Comparison of ENCODE assay signal across 20 cellular contexts in genomic region chr1:9265966-9266365, GRCh38.
"Had no signal": no experiment of that assay in that cellular context is flagged by ENCODE, and none has a peak within 500 bp of the region (broad histone marks: within the 10 kb centered on the region; RNA-seq: fewer than 3 reads in every experiment).

No MANE protein-coding gene starts in this region.

- H3K4me2 ChIP-seq: smooth muscle cell had no signal

- H3K27ac Mint-ChIP-seq: activated CD4-positive, alpha-beta memory T cell treated with anti-CD3 and anti-CD28 coated beads, Interleukin-2, amount 10 ng/mL, durations not matched to agents 7 days and 5 days; activated CD4-positive, alpha-beta T cell treated with anti-CD3 and anti-CD28 coated beads for 36 hours; activated naive CD8-positive, alpha-beta T cell; dendritic cell treated with granulocyte-macrophage colony-stimulating factor and Interleukin-4, amounts not matched to agents 40 ng/mL and 50 ng/mL, for 4 days; memory B cell; nephron had no signal

- H3K27me3 Mint-ChIP-seq: activated CD4-positive, alpha-beta memory T cell treated with anti-CD3 and anti-CD28 coated beads, Interleukin-2, amount 10 ng/mL, durations not matched to agents 7 days and 5 days; activated CD4-positive, alpha-beta T cell treated with anti-CD3 and anti-CD28 coated beads for 36 hours; activated naive CD8-positive, alpha-beta T cell; dendritic cell treated with granulocyte-macrophage colony-stimulating factor and Interleukin-4, amounts not matched to agents 40 ng/mL and 50 ng/mL, for 4 days; memory B cell had no signal

- H3K4me3 Mint-ChIP-seq: activated CD4-positive, alpha-beta memory T cell treated with anti-CD3 and anti-CD28 coated beads, Interleukin-2, amount 10 ng/mL, durations not matched to agents 7 days and 5 days; activated CD4-positive, alpha-beta T cell treated with anti-CD3 and anti-CD28 coated beads for 36 hours; activated naive CD8-positive, alpha-beta T cell; dendritic cell treated with granulocyte-macrophage colony-stimulating factor and Interleukin-4, amounts not matched to agents 40 ng/mL and 50 ng/mL, for 4 days; memory B cell; nephron had no signal

- H3K36me3 Mint-ChIP-seq: activated naive CD8-positive, alpha-beta T cell had no signal

- H3K27me3 ChIP-seq: brain microvascular endothelial cell, ovary, right lobe of liver, SJSA1 had no signal

- DNase-seq: activated CD4-positive, alpha-beta memory T cell treated with anti-CD3 and anti-CD28 coated beads, Interleukin-2, amount 10 ng/mL, durations not matched to agents 7 days and 5 days; activated CD4-positive, alpha-beta T cell treated with anti-CD3 and anti-CD28 coated beads for 36 hours; activated gamma-delta T cell; activated T-cell treated with anti-CD3 and anti-CD28 coated beads, Interleukin-2, amount 50 U/mL, for 48 hours; brain microvascular endothelial cell; effector memory CD4-positive, alpha-beta T cell; islet precursor cell; left ventricle myocardium inferior; right lobe of liver; stimulated activated naive CD8-positive, alpha-beta T cell treated with anti-CD3 and anti-CD28 coated beads, Interleukin-15, Interleukin-2, amounts not matched to agents 100 U/mL and 50 U/mL, for 24 hours; T-helper 9 cell; trophoblast cell had no signal

- ATAC-seq: activated CD4-positive, alpha-beta T cell treated with anti-CD3 and anti-CD28 coated beads for 36 hours; right lobe of liver; stimulated activated naive CD8-positive, alpha-beta T cell treated with anti-CD3 and anti-CD28 coated beads, Interleukin-15, Interleukin-2, amounts not matched to agents 100 U/mL and 50 U/mL, for 24 hours had no signal

- H3K9me3 ChIP-seq: left ventricle myocardium inferior, ovary, right lobe of liver, SJSA1 had no signal

- H3K9me3 Mint-ChIP-seq: dendritic cell treated with granulocyte-macrophage colony-stimulating factor and Interleukin-4, amounts not matched to agents 40 ng/mL and 50 ng/mL, for 4 days; memory B cell; nephron had no signal

- H3K27ac ChIP-seq: brain microvascular endothelial cell, epithelial cell of prostate, left ventricle myocardium inferior, ovary, right lobe of liver had no signal

- H3K36me3 ChIP-seq: ovary had no signal

- H3K4me3 ChIP-seq: left ventricle myocardium inferior, ovary, right lobe of liver, SJSA1, smooth muscle cell had no signal
